ENCODE assay signal across 8 cellular contexts in genomic region chr17:352421-353212, GRCh38. TPM values are rescaled to one million over a fixed set of nuclear protein-coding genes. Genes with fewer than 3 reads are reported as not detected.
DNase-seq lines count a peak whose midpoint lies in the region; ATAC-seq, FAIRE-seq and TF ChIP-seq lines count a peak whose summit lies in the region.
"Had no signal": no experiment of that assay in that cellular context is flagged by ENCODE, and none has a peak within 500 bp of the region (broad histone marks: within the 10 kb centered on the region; RNA-seq: fewer than 3 reads in every experiment).

RPH3AL (minus strand) TSS chr17:352807; CDS start chr17:327543, 25,264 bp downstream.

- H4K20me1 ChIP-seq in astrocyte (ENCODE audit: insufficient read depth, low read length), result no peaks in the 10 kb centered on the region

- H3K27ac ChIP-seq in astrocyte (ENCODE audit: low read depth, low read length) (no peak within 1 kb of the TSS), substantia nigra (ENCODE audit: low read depth, low read length, poor library complexity, severe bottlenecking) (peak within 1 kb of the TSS; percentile 42)
- H3K27ac ChIP-seq: HL-60 had no signal

- H3K79me2 ChIP-seq in astrocyte (ENCODE audit: insufficient read depth, low read length), result no peaks in the 10 kb centered on the region

- no peaks in the 10 kb centered on the region for H3K27me3 Mint-ChIP-seq in astrocyte (ENCODE audit: low read depth, unreplicated experiment)

- no peak within 1 kb of the TSS for H3K4me3 ChIP-seq in astrocyte (ENCODE audit: insufficient read depth, low read depth, low read length)

- peaks cover 14% of the 10 kb centered on the region for H3K4me1 Mint-ChIP-seq in astrocyte (ENCODE audit: low read depth, unreplicated experiment)

- H3K4me2 ChIP-seq in astrocyte (ENCODE audit: low read length), result peak within 1 kb of the TSS; percentile 7

- FAIRE-seq in astrocyte (lab: Jason Lieb, UNC), result no peak

- H3K9me3 Mint-ChIP-seq in astrocyte (ENCODE audit: unreplicated experiment), result peaks cover 2% of the 10 kb centered on the region

- no peak for TF ChIP-seq CTCF in astrocyte (IDR thresholded peaks at IDR 0.05; ENCODE audit: insufficient read depth, low read depth, low read length)

- H3K9ac ChIP-seq in astrocyte (ENCODE audit: low read length), result no peak within 1 kb of the TSS

- H3K4me3 Mint-ChIP-seq in astrocyte (ENCODE audit: unreplicated experiment), result peak within 1 kb of the TSS; percentile 65

- peaks cover 2% of the 10 kb centered on the region for H3K36me3 Mint-ChIP-seq in astrocyte (ENCODE audit: low read depth, unreplicated experiment)

- no peak for ATAC-seq in GM18907 (IDR thresholded peaks at IDR 0.05; ENCODE audit: unreplicated experiment)

- peaks cover 7% of the 10 kb centered on the region for H3K4me1 ChIP-seq in astrocyte (ENCODE audit: insufficient read depth, low read length)

- DNase-seq in NCI-H1436 (lab: John Stamatoyannopoulos, UW), result peak; percentile 79
- DNase-seq in astrocyte (ENCODE audit: low read depth), result peak; percentile 20
- DNase-seq in kidney glomerular epithelial cell (lab: John Stamatoyannopoulos, UW), result peak; percentile 91
- peak in 1 of 49 donors; percentile 11 for DNase-seq in substantia nigra (lab: John Stamatoyannopoulos, UW)
- no peak for DNase-seq in NCI-H1105 (lab: John Stamatoyannopoulos, UW)
- no peak for DNase-seq in activated CD8-positive, alpha-beta memory T cell treated with anti-CD3 and anti-CD28 coated beads for 24 hours

- H3K27ac Mint-ChIP-seq in astrocyte (ENCODE audit: unreplicated experiment), result peak within 1 kb of the TSS; percentile 50

- H3K9me3 ChIP-seq in astrocyte (ENCODE audit: insufficient read depth, low read depth, low read length), result no peaks in the 10 kb centered on the region

- H3K27me3 ChIP-seq in astrocyte (ENCODE audit: insufficient read depth, low read length), result no peaks in the 10 kb centered on the region

- no peaks in the 10 kb centered on the region for H3K36me3 ChIP-seq in astrocyte (ENCODE audit: insufficient read depth, low read length)

- H2AFZ ChIP-seq in astrocyte (ENCODE audit: low read depth, low read length), result peak within 1 kb of the TSS; percentile 32

RNA-seq across cellular contexts. Expression of gene RPH3AL, which starts in this region (rescaled TPM):
- total RNA-seq in astrocyte, result 3.1 and 3.7 TPM in 2 replicates

Comparison
In these comparisons a context has a peak if more than half of its experiments do, and no peak if none do; other contexts are left out.
1. DNase-seq: peak in NCI-H1436 (single experiment), astrocyte (single experiment) and kidney glomerular epithelial cell (single experiment); none in NCI-H1105 (single experiment) and activated CD8-positive, alpha-beta memory T cell treated with anti-CD3 and anti-CD28 coated beads for 24 hours (single experiment).